ENCODE assay signal across 1 cellular context in the genomic region with DNA sequence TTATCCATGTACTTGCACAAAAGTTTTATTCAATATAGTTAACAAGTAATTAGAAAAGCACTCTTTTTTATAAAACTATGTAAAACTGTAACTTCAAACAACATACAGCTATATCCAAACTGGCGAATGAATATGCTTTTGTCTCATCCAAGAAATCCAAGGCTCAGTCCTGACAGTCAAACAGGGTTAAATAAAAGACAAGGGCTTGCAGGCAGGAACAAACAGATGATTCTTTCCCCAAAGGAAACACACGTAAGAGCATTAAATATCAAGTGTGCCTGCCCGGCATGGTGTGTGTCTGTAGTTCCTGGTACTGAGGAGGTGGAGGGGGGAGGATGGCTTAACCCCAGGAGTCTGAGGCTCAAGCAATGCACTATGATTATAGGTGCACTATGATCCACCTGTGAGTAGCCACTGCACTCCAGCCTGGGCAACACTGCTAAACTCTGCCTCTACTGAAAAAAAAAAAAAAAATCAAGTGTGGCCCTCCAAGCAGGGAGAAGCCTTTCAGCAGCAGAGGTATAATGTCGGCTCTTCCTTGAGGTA.
TF ChIP-seq lines count a peak whose summit lies in the region.

No MANE protein-coding gene starts in this region.

TF ChIP-seq in H1, 55 proteins besides CTCF, POLR2A, EP300 and RAD21:
- TF ChIP-seq KDM5A (IDR thresholded peaks at IDR 0.05; ENCODE audit: low read length) (no peak), CHD2 (IDR thresholded peaks at IDR 0.05; ENCODE audit: low read length) (no peak), TEAD4 (IDR thresholded peaks at IDR 0.05; ENCODE audit: low read depth, low read length) (no peak), RFX5 (IDR thresholded peaks at IDR 0.05; ENCODE audit: borderline replicate concordance, low read depth, low read length) (no peak), MAFK (IDR thresholded peaks at IDR 0.05; ENCODE audit: low read depth, low read length) (no peak), CBX8 (IDR thresholded peaks at IDR 0.05; ENCODE audit: borderline replicate concordance, low read depth, low read length) (no peak), HDAC6 (IDR thresholded peaks at IDR 0.05; ENCODE audit: low read depth, low read length) (no peak), CREB1 (IDR thresholded peaks at IDR 0.05) (no peak)
